24 cellular contexts compared by ENCODE assay signal in the genomic region with DNA sequence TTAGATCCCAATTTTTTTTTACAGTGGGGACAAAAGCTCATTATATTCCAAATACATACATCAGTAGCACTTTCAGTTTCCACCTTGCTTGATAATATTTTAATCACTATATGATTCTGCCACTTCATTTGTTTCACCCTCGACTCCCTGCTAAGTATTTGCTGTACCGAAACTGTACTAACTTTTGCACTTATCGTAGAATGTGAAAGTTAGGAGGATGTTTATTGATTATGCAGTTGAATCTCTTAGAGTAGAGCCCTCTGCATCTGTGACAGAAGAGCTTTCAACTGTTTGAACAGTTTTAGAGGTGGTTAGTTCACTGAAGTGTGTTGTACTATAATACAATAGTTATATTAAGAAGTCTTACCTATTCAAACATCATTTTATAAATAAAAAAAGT. TPM values are rescaled to one million over a fixed set of nuclear protein-coding genes. Genes with fewer than 3 reads are reported as not detected.
DNase-seq lines count a peak whose midpoint lies in the region; ATAC-seq and TF ChIP-seq lines count a peak whose summit lies in the region.
"Had no signal": no experiment of that assay in that cellular context is flagged by ENCODE, and none has a peak within 500 bp of the region (broad histone marks: within the 10 kb centered on the region; RNA-seq: fewer than 3 reads in every experiment).

No MANE protein-coding gene starts in this region.

- no peak for DNase-seq in stimulated activated naive CD8-positive, alpha-beta T cell treated with anti-CD3 and anti-CD28 coated beads, Interleukin-15, Interleukin-2, amounts not matched to agents 100 U/mL and 50 U/mL, for 24 hours
- DNase-seq in immature natural killer cell (no peak), NCI-H2171 (lab: John Stamatoyannopoulos, UW) (no peak), glutamatergic neuron (no peak)
- DNase-seq: activated CD4-positive, alpha-beta T cell treated with anti-CD3 and anti-CD28 coated beads, Interleukin-2, amount 50 U/mL, for 1 hour; activated naive CD4-positive, alpha-beta T cell treated with Interleukin-2 at 50 U/mL for 16 hours; amniotic stem cell; CD4-positive, alpha-beta T cell; DMS 273 treated with DMSO at 0.1 percent for 48 hours; effector CD8-positive, alpha-beta T cell; foreskin keratinocyte; lower lobe of right lung; MV-4-11; NCI-H146; NCI-H2171 treated with DMSO at 0.1 percent for 48 hours; NCI-H524 treated with DMSO at 0.1 percent for 48 hours; Peyer's patch; trophoblast cell had no signal

- H3K36me3 ChIP-seq in Loucy (ENCODE audit: insufficient read depth, low read length): no peaks in the 10 kb centered on the region
- H3K36me3 ChIP-seq: lower lobe of right lung, Peyer's patch, SJSA1 had no signal

- no peak for TF ChIP-seq CTCF in Loucy (conservative IDR thresholded peaks at IDR 0.05; ENCODE audit: low read length)
- no peak for TF ChIP-seq CTCF in glutamatergic neuron (IDR thresholded peaks at IDR 0.05; ENCODE audit: partially characterized antibody, unreplicated experiment)

- H4K20me1 ChIP-seq in Loucy (ENCODE audit: insufficient read depth, low read length, poor library complexity, severe bottlenecking): peaks cover 4% of the 10 kb centered on the region

- H3K4me1 Mint-ChIP-seq in stimulated activated naive CD8-positive, alpha-beta T cell treated with anti-CD3 and anti-CD28 coated beads, Interleukin-15, Interleukin-2, amounts not matched to agents 100 ng/mL and 50 ng/mL, for 24 hours (ENCODE audit: low read depth): peaks cover 89% of the 10 kb centered on the region
- H3K4me1 Mint-ChIP-seq in immature natural killer cell: peaks cover 82 to 91% of the 10 kb centered on the region in 2 donors
- peaks cover 26% of the 10 kb centered on the region for H3K4me1 Mint-ChIP-seq in glutamatergic neuron (ENCODE audit: low read depth, unreplicated experiment)

- peak overlapping the region; percentile 61 for H3K4me3 Mint-ChIP-seq in stimulated activated naive CD8-positive, alpha-beta T cell treated with anti-CD3 and anti-CD28 coated beads, Interleukin-15, Interleukin-2, amounts not matched to agents 100 ng/mL and 50 ng/mL, for 24 hours
- H3K4me3 Mint-ChIP-seq in immature natural killer cell (peak overlapping the region; percentile 7 to 57 (median 38)), glutamatergic neuron (ENCODE audit: unreplicated experiment) (no peak overlapping the region)
- H3K4me3 Mint-ChIP-seq: CD4-positive, alpha-beta T cell; neural crest cell had no signal

- no peaks in the 10 kb centered on the region for H3K27me3 ChIP-seq in Loucy (ENCODE audit: insufficient read depth, low read length, poor library complexity, severe bottlenecking)
- H3K27me3 ChIP-seq: foreskin keratinocyte, Peyer's patch, SJSA1 had no signal

- H3K9me3 Mint-ChIP-seq in stimulated activated naive CD8-positive, alpha-beta T cell treated with anti-CD3 and anti-CD28 coated beads, Interleukin-15, Interleukin-2, amounts not matched to agents 100 ng/mL and 50 ng/mL, for 24 hours: no peaks in the 10 kb centered on the region
- H3K9me3 Mint-ChIP-seq in immature natural killer cell (no peaks in the 10 kb centered on the region), glutamatergic neuron (ENCODE audit: unreplicated experiment) (no peaks in the 10 kb centered on the region)
- H3K9me3 Mint-ChIP-seq: CD4-positive, alpha-beta T cell; neural crest cell had no signal

- no peaks in the 10 kb centered on the region for H3F3A ChIP-seq in Loucy (ENCODE audit: low read depth)

- no peak overlapping the region for H2AFZ ChIP-seq in Loucy (ENCODE audit: low read length)

- H3K4me2 ChIP-seq in Loucy (ENCODE audit: low read depth, low read length, poor library complexity, severe bottlenecking): peak overlapping the region; percentile 4

- peaks cover 70% of the 10 kb centered on the region for H3K79me2 ChIP-seq in Loucy (ENCODE audit: insufficient read depth, low read length)

- peaks cover 20% of the 10 kb centered on the region for H3K4me1 ChIP-seq in Loucy (ENCODE audit: insufficient read depth, low read length, poor library complexity, severe bottlenecking)
- H3K4me1 ChIP-seq: foreskin keratinocyte, SJSA1 had no signal

- no peaks in the 10 kb centered on the region for H3K9me3 ChIP-seq in Loucy (ENCODE audit: insufficient read depth, low read depth, low read length)
- H3K9me3 ChIP-seq: lower lobe of right lung, Peyer's patch, SJSA1 had no signal

- H3K27ac Mint-ChIP-seq in stimulated activated naive CD8-positive, alpha-beta T cell treated with anti-CD3 and anti-CD28 coated beads, Interleukin-15, Interleukin-2, amounts not matched to agents 100 ng/mL and 50 ng/mL, for 24 hours: peak overlapping the region; percentile 49
- peak overlapping the region; percentile 16 to 86 (median 64) for H3K27ac Mint-ChIP-seq in immature natural killer cell
- H3K27ac Mint-ChIP-seq in glutamatergic neuron (ENCODE audit: unreplicated experiment): no peak overlapping the region
- H3K27ac Mint-ChIP-seq: CD4-positive, alpha-beta T cell had no signal

- H3K27me3 Mint-ChIP-seq in stimulated activated naive CD8-positive, alpha-beta T cell treated with anti-CD3 and anti-CD28 coated beads, Interleukin-15, Interleukin-2, amounts not matched to agents 100 ng/mL and 50 ng/mL, for 24 hours: no peaks in the 10 kb centered on the region
- H3K27me3 Mint-ChIP-seq in immature natural killer cell (ENCODE audit: low read depth in 3 of 3) (peaks cover 0 to 2% (median 2%) of the 10 kb centered on the region in 3 donors), glutamatergic neuron (ENCODE audit: unreplicated experiment) (no peaks in the 10 kb centered on the region)
- H3K27me3 Mint-ChIP-seq: CD4-positive, alpha-beta T cell had no signal

- no peaks in the 10 kb centered on the region for H3K9me2 ChIP-seq in Loucy (replicated peaks; ENCODE audit: low read depth, low read length)

- H3K36me3 Mint-ChIP-seq in stimulated activated naive CD8-positive, alpha-beta T cell treated with anti-CD3 and anti-CD28 coated beads, Interleukin-15, Interleukin-2, amounts not matched to agents 100 ng/mL and 50 ng/mL, for 24 hours (ENCODE audit: low read depth): peaks cover 4% of the 10 kb centered on the region
- H3K36me3 Mint-ChIP-seq in immature natural killer cell (no peaks in the 10 kb centered on the region), glutamatergic neuron (ENCODE audit: unreplicated experiment) (no peaks in the 10 kb centered on the region)

- no peak overlapping the region for H3K9ac ChIP-seq in Loucy (ENCODE audit: low read depth, low read length, poor library complexity, severe bottlenecking)

- no peak overlapping the region for H3K4me3 ChIP-seq in Loucy (ENCODE audit: low read length, poor library complexity, severe bottlenecking)
- H3K4me3 ChIP-seq: lower lobe of right lung, Peyer's patch, SJSA1 had no signal

- ATAC-seq in stimulated activated naive CD8-positive, alpha-beta T cell treated with anti-CD3 and anti-CD28 coated beads, Interleukin-15, Interleukin-2, amounts not matched to agents 100 U/mL and 50 U/mL, for 24 hours: no peak
- ATAC-seq in GM18519 (IDR thresholded peaks at IDR 0.05; ENCODE audit: low FRiP score, unreplicated experiment): no peak
- ATAC-seq: foreskin keratinocyte, lower lobe of right lung, sciatic nerve had no signal

RNA-seq across cellular contexts. Expression of a gene that starts 20.8 kb away (rescaled TPM):
- 10 to 100 TPM; 21.2 to 35.0 (median 25.6) TPM for polyA plus RNA-seq in immature natural killer cell
- total RNA-seq in glutamatergic neuron (ENCODE audit: unreplicated experiment): 75.1 TPM
